In genomic region chr17:80137131-80137530, GRCh38 we compare ENCODE assay signal across 19 cellular contexts. TPM values are rescaled to one million over a fixed set of nuclear protein-coding genes. Genes with fewer than 3 reads are reported as not detected.
DNase-seq lines count a peak whose midpoint lies in the region; ATAC-seq and TF ChIP-seq lines count a peak whose summit lies in the region.
"Had no signal": no experiment of that assay in that cellular context is flagged by ENCODE, and none has a peak within 500 bp of the region (broad histone marks: within the 10 kb centered on the region; RNA-seq: fewer than 3 reads in every experiment).

No MANE protein-coding gene starts in this region.

- no peak overlapping the region for H3K56ac ChIP-seq in H9 (ENCODE audit: insufficient read length, low read depth, low read length)

- no peaks in the 10 kb centered on the region for H3K23me2 ChIP-seq in H9 (ENCODE audit: insufficient read length, low read depth, low read length, poor library complexity, severe bottlenecking)

- no peaks in the 10 kb centered on the region for H3K4me1 ChIP-seq in H9 (ENCODE audit: insufficient read depth, low read length)
- H3K4me1 ChIP-seq in CD8-positive, alpha-beta T cell (ENCODE audit: insufficient read depth, low read length) = no peaks in the 10 kb centered on the region
- H3K4me1 ChIP-seq: BE2C had no signal

- POLR2A ChIA-PET in CD8-positive, alpha-beta T cell (lab: Charles Lee) = no interaction called here

- no peaks in the 10 kb centered on the region for H3K79me1 ChIP-seq in H9 (ENCODE audit: insufficient read depth, low read depth, low read length, poor library complexity, severe bottlenecking)

- 0 out of 7 replicates have a peak overlapping the region, but pooled peaks of 1 of the 3 experiments have one; percentile 65 for H3K27ac Mint-ChIP-seq in H9
- no peak overlapping the region for H3K27ac Mint-ChIP-seq in activated CD8-positive, alpha-beta memory T cell treated with anti-CD3 and anti-CD28 coated beads, Interleukin-2, amount 10 ng/mL, durations not matched to agents 7 days and 5 days
- H3K27ac Mint-ChIP-seq in CD8-positive, alpha-beta T cell = no peak overlapping the region
- H3K27ac Mint-ChIP-seq: CD4-positive, CD25-positive, alpha-beta regulatory T cell; GM23338; IgD-negative memory B cell had no signal

- no peak overlapping the region for H3K4me3 ChIP-seq in CD8-positive, alpha-beta T cell (ENCODE audit: low read depth, low read length)
- H3K4me3 ChIP-seq: GM23338 had no signal

- intact Hi-C loops in CD8-positive, alpha-beta T cell (cut with DNase I, micrococcal nuclease) = no loop called here

- H3K18ac ChIP-seq in H9 (ENCODE audit: insufficient read length, low read depth, low read length) = no peak overlapping the region

- no CpG with 5 or more reads among the region's 9 CpGs for WGBS in H9 (ENCODE audit: extremely low coverage, insufficient read length, low lambda C conversion rate)

- no peak overlapping the region for H2AFZ ChIP-seq in H9 (ENCODE audit: low read length)
- H2AFZ ChIP-seq: GM23338 had no signal

- peaks cover 64 to 97% (median 95%) of the 10 kb centered on the region in 3 experiments for H3K36me3 Mint-ChIP-seq in H9 (ENCODE audit: insufficient read depth in 1 of 3, low read depth in 3 of 3)
- H3K36me3 Mint-ChIP-seq in activated CD8-positive, alpha-beta memory T cell treated with anti-CD3 and anti-CD28 coated beads, Interleukin-2, amount 10 ng/mL, durations not matched to agents 7 days and 5 days = peaks cover 68% of the 10 kb centered on the region
- H3K36me3 Mint-ChIP-seq in CD8-positive, alpha-beta T cell = peaks cover 86% of the 10 kb centered on the region

- H3K27me3 ChIP-seq in H9 (ENCODE audit: insufficient read depth, low read length) = no peaks in the 10 kb centered on the region
- H3K27me3 ChIP-seq in CD8-positive, alpha-beta T cell (ENCODE audit: insufficient read depth, low read length) = no peaks in the 10 kb centered on the region
- H3K27me3 ChIP-seq: BE2C had no signal

- no peaks in the 10 kb centered on the region for H3K9me3 ChIP-seq in H9 (ENCODE audit: control insufficient read depth, low read depth, low read length)
- H3K9me3 ChIP-seq in CD8-positive, alpha-beta T cell (ENCODE audit: low read length) = no peaks in the 10 kb centered on the region
- H3K9me3 ChIP-seq: BE2C had no signal

- H2BK12ac ChIP-seq in H9 (ENCODE audit: insufficient read length, low read depth, low read length) = no peak overlapping the region

- peak; percentile 33 for DNase-seq in activated CD8-positive, alpha-beta memory T cell treated with anti-CD3 and anti-CD28 coated beads for 24 hours
- DNase-seq in activated CD8-positive, alpha-beta memory T cell treated with anti-CD3 and anti-CD28 coated beads, Interleukin-2, amount 50 U/mL, for 4 hours = no peak
- peak; percentile 17 for DNase-seq in H9
- DNase-seq in activated CD8-positive, alpha-beta memory T cell treated with anti-CD3 and anti-CD28 coated beads, Interleukin-2, amount 10 ng/mL, durations not matched to agents 7 days and 5 days = peak; percentile 33
- DNase-seq in mesenteric fat pad (ENCODE audit: low spot score) = peak; percentile 67
- no peak for DNase-seq in Ammon's horn (ENCODE audit: low spot score)
- DNase-seq in CD8-positive, alpha-beta T cell = no peak
- no peak for DNase-seq in GDM1 (lab: John Stamatoyannopoulos, UW)
- DNase-seq: 8988T; BE2C; C1 segment of cervical spinal cord; CD4-positive, CD25-positive, alpha-beta regulatory T cell; DMS153; DMS79; GF-D8 had no signal

- no peak overlapping the region for H2BK15ac ChIP-seq in H9 (ENCODE audit: low read depth, low read length)

- H4K91ac ChIP-seq in H9 (ENCODE audit: insufficient read length, low read depth, low read length) = no peak overlapping the region

- H3K4me2 ChIP-seq in H9 (ENCODE audit: insufficient read depth, insufficient read length, low read length) = no peak overlapping the region
- H3K4me2 ChIP-seq: GM23338 had no signal

- H3K9me3 Mint-ChIP-seq in H9 = no peaks in the 10 kb centered on the region
- H3K9me3 Mint-ChIP-seq in activated CD8-positive, alpha-beta memory T cell treated with anti-CD3 and anti-CD28 coated beads, Interleukin-2, amount 10 ng/mL, durations not matched to agents 7 days and 5 days (ENCODE audit: low read depth) = no peaks in the 10 kb centered on the region
- H3K9me3 Mint-ChIP-seq in CD8-positive, alpha-beta T cell = no peaks in the 10 kb centered on the region
- H3K9me3 Mint-ChIP-seq: CD4-positive, CD25-positive, alpha-beta regulatory T cell; GM23338; IgD-negative memory B cell had no signal

- no peak overlapping the region for H3K14ac ChIP-seq in H9 (ENCODE audit: insufficient read depth, low read length)

- H4K20me1 ChIP-seq in H9 (ENCODE audit: control insufficient read depth, insufficient read depth, insufficient read length) = no peaks in the 10 kb centered on the region

- no peak overlapping the region for H4K5ac ChIP-seq in H9 (ENCODE audit: insufficient read length, low read depth, low read length)

- no peaks in the 10 kb centered on the region for H3K27me3 Mint-ChIP-seq in H9 (ENCODE audit: low read depth)
- no peaks in the 10 kb centered on the region for H3K27me3 Mint-ChIP-seq in activated CD8-positive, alpha-beta memory T cell treated with anti-CD3 and anti-CD28 coated beads, Interleukin-2, amount 10 ng/mL, durations not matched to agents 7 days and 5 days
- no peaks in the 10 kb centered on the region for H3K27me3 Mint-ChIP-seq in CD8-positive, alpha-beta T cell (ENCODE audit: low read depth)
- H3K27me3 Mint-ChIP-seq: CD4-positive, CD25-positive, alpha-beta regulatory T cell; IgD-negative memory B cell had no signal

- no peak overlapping the region for H4K8ac ChIP-seq in H9 (replicated peaks; ENCODE audit: insufficient read length, low read depth, low read length)

- H2BK120ac ChIP-seq in H9 (ENCODE audit: low read depth, low read length, poor library complexity, severe bottlenecking) = no peak overlapping the region

- no peak overlapping the region for H2BK20ac ChIP-seq in H9 (ENCODE audit: low read depth, low read length, poor library complexity, severe bottlenecking)

- no peak overlapping the region for H3K4me3 Mint-ChIP-seq in H9
- no peak overlapping the region for H3K4me3 Mint-ChIP-seq in activated CD8-positive, alpha-beta memory T cell treated with anti-CD3 and anti-CD28 coated beads, Interleukin-2, amount 10 ng/mL, durations not matched to agents 7 days and 5 days
- no peak overlapping the region for H3K4me3 Mint-ChIP-seq in CD8-positive, alpha-beta T cell
- H3K4me3 Mint-ChIP-seq: CD4-positive, CD25-positive, alpha-beta regulatory T cell; GM23338; IgD-negative memory B cell had no signal

- no peak overlapping the region for H3T11ph ChIP-seq in H9 (ENCODE audit: low read length)

- no peak overlapping the region for H3K23ac ChIP-seq in H9 (ENCODE audit: insufficient read length, low read depth, low read length)

- no peak for TF ChIP-seq CTCF in H9 (conservative IDR thresholded peaks at IDR 0.05)
- TF ChIP-seq CTCF in CD8-positive, alpha-beta T cell (IDR thresholded peaks at IDR 0.05) = no peak

- H3K79me2 ChIP-seq in H9 (ENCODE audit: insufficient read depth, low read length) = no peaks in the 10 kb centered on the region

- no peak overlapping the region for H3K9ac ChIP-seq in H9 (ENCODE audit: extremely low read depth, insufficient read length, low read length)

- H3K4me1 Mint-ChIP-seq in H9 = no peaks in the 10 kb centered on the region
- H3K4me1 Mint-ChIP-seq in activated CD8-positive, alpha-beta memory T cell treated with anti-CD3 and anti-CD28 coated beads, Interleukin-2, amount 10 ng/mL, durations not matched to agents 7 days and 5 days = peaks cover 1% of the 10 kb centered on the region
- H3K4me1 Mint-ChIP-seq in CD8-positive, alpha-beta T cell (ENCODE audit: low read depth) = no peaks in the 10 kb centered on the region
- H3K4me1 Mint-ChIP-seq: GM23338 had no signal

- CTCF ChIA-PET in activated CD8-positive, alpha-beta memory T cell treated with anti-CD3 and anti-CD28 coated beads, Interleukin-2, amount 10 ng/mL, durations not matched to agents 7 days and 5 days (lab: Charles Lee) = no interaction called here
- CTCF ChIA-PET in CD8-positive, alpha-beta T cell (lab: Charles Lee) = no interaction called here

- no peak overlapping the region for H3K4ac ChIP-seq in H9 (ENCODE audit: low read depth, low read length)

- H3K36me3 ChIP-seq in CD8-positive, alpha-beta T cell (ENCODE audit: insufficient read depth, low read length) = peaks cover 49% of the 10 kb centered on the region

- H2BK5ac ChIP-seq in H9 (ENCODE audit: insufficient read length, low read length) = no peak overlapping the region

- no peak overlapping the region for H2AK5ac ChIP-seq in H9 (ENCODE audit: insufficient read length, low read length)

- H3K27ac ChIP-seq in H9 (ENCODE audit: insufficient read length, low read depth, low read length) = no peak overlapping the region
- H3K27ac ChIP-seq in CD8-positive, alpha-beta T cell (ENCODE audit: low read depth, low read length) = no peak overlapping the region

- no peak for ATAC-seq in activated CD8-positive, alpha-beta memory T cell treated with anti-CD3 and anti-CD28 coated beads, Interleukin-2, amount 10 ng/mL, durations not matched to agents 7 days and 5 days
- ATAC-seq in CD8-positive, alpha-beta T cell = no peak
- ATAC-seq: GM23338, HCT116 had no signal

RNA-seq across cellular contexts. Expression of gene EIF4A3, which starts 9.8 kb away (rescaled TPM):
- 162 and 168 TPM in 2 replicates for total RNA-seq in H9 (2021)
- total RNA-seq in activated CD8-positive, alpha-beta memory T cell treated with anti-CD3 and anti-CD28 coated beads, Interleukin-2, amount 10 ng/mL, durations not matched to agents 7 days and 5 days = 100 to 1,000 TPM; 145 to 161 TPM
- 92.0 TPM for total RNA-seq in mesenteric fat pad
- 100 to 1,000 TPM; 121 to 123 TPM for total RNA-seq in CD8-positive, alpha-beta T cell

RNA-seq across cellular contexts. Expression of gene CARD14, which starts 32.7 kb away (rescaled TPM):
- 0.24 and 0.35 TPM in 2 replicates for total RNA-seq in H9 (2021)
- not detected for total RNA-seq in activated CD8-positive, alpha-beta memory T cell treated with anti-CD3 and anti-CD28 coated beads, Interleukin-2, amount 10 ng/mL, durations not matched to agents 7 days and 5 days
- total RNA-seq in mesenteric fat pad = not detected
- total RNA-seq in CD8-positive, alpha-beta T cell = not detected
- total RNA-seq: CD4-positive, CD25-positive, alpha-beta regulatory T cell; Daoy had no signal

RNA-seq across cellular contexts. Expression of gene GAA, which starts 35.8 kb away (rescaled TPM):
- total RNA-seq in H9 (2021) (28.9 and 30.3 TPM in 2 replicates), mesenteric fat pad (61.4 TPM)
- total RNA-seq in activated CD8-positive, alpha-beta memory T cell treated with anti-CD3 and anti-CD28 coated beads, Interleukin-2, amount 10 ng/mL, durations not matched to agents 7 days and 5 days = 10 to 100 TPM; 31.9 to 34.7 TPM
- total RNA-seq in CD8-positive, alpha-beta T cell = 10 to 100 TPM; 21.3 to 22.6 TPM

Comparison
In these comparisons a context has a peak if more than half of its experiments do, and no peak if none do; other contexts are left out.
1. DNase-seq: peak in activated CD8-positive, alpha-beta memory T cell treated with anti-CD3 and anti-CD28 coated beads for 24 hours (single experiment), H9 (single experiment), activated CD8-positive, alpha-beta memory T cell treated with anti-CD3 and anti-CD28 coated beads, Interleukin-2, amount 10 ng/mL, durations not matched to agents 7 days and 5 days (single experiment) and mesenteric fat pad (single experiment); none in activated CD8-positive, alpha-beta memory T cell treated with anti-CD3 and anti-CD28 coated beads, Interleukin-2, amount 50 U/mL, for 4 hours (single experiment), Ammon's horn (single experiment), CD8-positive, alpha-beta T cell (0 of 7) and GDM1 (single experiment).